In the genomic region with DNA sequence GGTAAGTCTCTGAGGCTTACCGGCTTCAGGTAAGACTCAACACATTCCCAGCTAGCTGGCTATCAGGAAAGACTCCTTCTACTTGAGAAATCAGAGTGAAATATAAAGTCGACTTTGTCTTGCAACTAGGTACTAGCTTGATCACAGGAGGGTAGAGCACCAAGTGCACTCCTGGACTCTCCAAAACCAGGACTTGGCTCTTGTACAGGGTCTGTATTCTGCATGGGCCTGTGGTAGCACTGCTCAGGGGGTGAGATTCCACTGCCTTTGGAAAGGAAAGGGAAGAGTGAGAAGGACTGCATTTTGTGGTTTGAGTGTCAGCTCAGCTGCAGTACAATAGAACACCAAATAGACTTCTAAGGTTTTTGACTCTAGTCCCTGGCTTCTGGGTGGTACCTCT, we compare ENCODE assay signal across 1 cellular context.
TF ChIP-seq lines count a peak whose summit lies in the region.

No MANE protein-coding gene starts in this region.

TF ChIP-seq in HepG2, 621 proteins besides CTCF, POLR2A, EP300 and RAD21 (continued from another document):
- TF ChIP-seq, protein P1, sequence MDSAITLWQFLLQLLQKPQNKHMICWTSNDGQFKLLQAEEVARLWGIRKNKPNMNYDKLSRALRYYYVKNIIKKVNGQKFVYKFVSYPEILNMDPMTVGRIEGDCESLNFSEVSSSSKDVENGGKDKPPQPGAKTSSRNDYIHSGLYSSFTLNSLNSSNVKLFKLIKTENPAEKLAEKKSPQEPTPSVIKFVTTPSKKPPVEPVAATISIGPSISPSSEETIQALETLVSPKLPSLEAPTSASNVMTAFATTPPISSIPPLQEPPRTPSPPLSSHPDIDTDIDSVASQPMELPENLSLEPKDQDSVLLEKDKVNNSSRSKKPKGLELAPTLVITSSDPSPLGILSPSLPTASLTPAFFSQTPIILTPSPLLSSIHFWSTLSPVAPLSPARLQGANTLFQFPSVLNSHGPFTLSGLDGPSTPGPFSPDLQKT (CRISPR knock-in tag; IDR thresholded peaks at IDR 0.05; ENCODE audit: borderline replicate concordance) = no peak
- TF ChIP-seq FLYWCH1 (CRISPR knock-in tag; IDR thresholded peaks at IDR 0.05) (no peak), HHEX (CRISPR knock-in tag; IDR thresholded peaks at IDR 0.05) (no peak), GTF3A (CRISPR knock-in tag; conservative IDR thresholded peaks at IDR 0.05) (no peak), PITX1 (CRISPR knock-in tag; IDR thresholded peaks at IDR 0.05) (no peak)
- TF ChIP-seq, protein P2, sequence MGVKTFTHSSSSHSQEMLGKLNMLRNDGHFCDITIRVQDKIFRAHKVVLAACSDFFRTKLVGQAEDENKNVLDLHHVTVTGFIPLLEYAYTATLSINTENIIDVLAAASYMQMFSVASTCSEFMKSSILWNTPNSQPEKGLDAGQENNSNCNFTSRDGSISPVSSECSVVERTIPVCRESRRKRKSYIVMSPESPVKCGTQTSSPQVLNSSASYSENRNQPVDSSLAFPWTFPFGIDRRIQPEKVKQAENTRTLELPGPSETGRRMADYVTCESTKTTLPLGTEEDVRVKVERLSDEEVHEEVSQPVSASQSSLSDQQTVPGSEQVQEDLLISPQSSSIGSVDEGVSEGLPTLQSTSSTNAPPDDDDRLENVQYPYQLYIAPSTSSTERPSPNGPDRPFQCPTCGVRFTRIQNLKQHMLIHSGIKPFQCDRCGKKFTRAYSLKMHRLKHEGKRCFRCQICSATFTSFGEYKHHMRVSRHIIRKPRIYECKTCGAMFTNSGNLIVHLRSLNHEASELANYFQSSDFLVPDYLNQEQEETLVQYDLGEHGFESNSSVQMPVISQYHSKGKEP (CRISPR knock-in tag; IDR thresholded peaks at IDR 0.05) = no peak
